In genomic region chr2:43183743-43184142, GRCh38 we compare ENCODE assay signal across 19 cellular contexts. TPM values are rescaled to one million over a fixed set of nuclear protein-coding genes. Genes with fewer than 3 reads are reported as not detected.
A peak's percentile ranks its signal among the peaks of the same experiment; 100 is the strongest.
DNase-seq lines count a peak whose midpoint lies in the region; ATAC-seq and TF ChIP-seq lines count a peak whose summit lies in the region.
"Had no signal": no experiment of that assay in that cellular context is flagged by ENCODE, and none has a peak within 500 bp of the region (broad histone marks: within the 10 kb centered on the region; RNA-seq: fewer than 3 reads in every experiment).

No MANE protein-coding gene starts in this region.

- peaks cover 5% of the 10 kb centered on the region for H3K36me3 Mint-ChIP-seq in stimulated activated naive CD8-positive, alpha-beta T cell treated with anti-CD3 and anti-CD28 coated beads, Interleukin-15, Interleukin-2, amounts not matched to agents 100 ng/mL and 50 ng/mL, for 24 hours (ENCODE audit: low read depth)
- H3K36me3 Mint-ChIP-seq in T-helper 17 cell (ENCODE audit: low read depth), result peaks cover 3% of the 10 kb centered on the region

- no peak overlapping the region for H3K4me3 ChIP-seq in esophagus (ENCODE audit: low read depth in 1 of 2, low read length in 2 of 2)
- H3K4me3 ChIP-seq: ascending aorta, esophagus muscularis mucosa, thyroid gland had no signal

- H3K4me3 Mint-ChIP-seq in stimulated activated naive CD8-positive, alpha-beta T cell treated with anti-CD3 and anti-CD28 coated beads, Interleukin-15, Interleukin-2, amounts not matched to agents 100 ng/mL and 50 ng/mL, for 24 hours, result no peak overlapping the region
- H3K4me3 Mint-ChIP-seq in stimulated activated naive CD8-positive, alpha-beta T cell treated with anti-CD3 and anti-CD28 coated beads, Interleukin-15, amount 100 ng/mL, for 72 hours, result no peak overlapping the region
- no peak overlapping the region for H3K4me3 Mint-ChIP-seq in T-helper 17 cell

- no peak for ATAC-seq in stimulated activated naive CD8-positive, alpha-beta T cell treated with anti-CD3 and anti-CD28 coated beads, Interleukin-15, amount 100 ng/mL, for 72 hours
- ATAC-seq in T-helper 17 cell (no peak), GM18517 (IDR thresholded peaks at IDR 0.05; ENCODE audit: unreplicated experiment) (no peak)
- ATAC-seq: Right ventricle myocardium inferior had no signal

- no peak for TF ChIP-seq CTCF in GM20000 (IDR thresholded peaks at IDR 0.05; ENCODE audit: extremely low read depth, missing control alignments)

- H3K27me3 Mint-ChIP-seq in stimulated activated naive CD8-positive, alpha-beta T cell treated with anti-CD3 and anti-CD28 coated beads, Interleukin-15, Interleukin-2, amounts not matched to agents 100 ng/mL and 50 ng/mL, for 24 hours, result no peaks in the 10 kb centered on the region
- no peaks in the 10 kb centered on the region for H3K27me3 Mint-ChIP-seq in stimulated activated naive CD8-positive, alpha-beta T cell treated with anti-CD3 and anti-CD28 coated beads, Interleukin-15, amount 100 ng/mL, for 72 hours
- no peaks in the 10 kb centered on the region for H3K27me3 Mint-ChIP-seq in T-helper 17 cell
- H3K27me3 Mint-ChIP-seq: CD4-positive, CD25-positive, alpha-beta regulatory T cell; naive B cell had no signal

- H3K4me1 Mint-ChIP-seq in stimulated activated naive CD8-positive, alpha-beta T cell treated with anti-CD3 and anti-CD28 coated beads, Interleukin-15, Interleukin-2, amounts not matched to agents 100 ng/mL and 50 ng/mL, for 24 hours (ENCODE audit: low read depth), result peaks cover 63% of the 10 kb centered on the region
- peaks cover 73% of the 10 kb centered on the region for H3K4me1 Mint-ChIP-seq in stimulated activated naive CD8-positive, alpha-beta T cell treated with anti-CD3 and anti-CD28 coated beads, Interleukin-15, amount 100 ng/mL, for 72 hours
- peaks cover 39% of the 10 kb centered on the region for H3K4me1 Mint-ChIP-seq in T-helper 17 cell

- H3K9me3 ChIP-seq in T-helper 17 cell (ENCODE audit: control insufficient read depth, low read length, poor library complexity, severe bottlenecking) (no peaks in the 10 kb centered on the region), esophagus (ENCODE audit: control insufficient read depth in 2 of 2, insufficient read depth in 1 of 2, low read depth in 1 of 2, low read length in 1 of 2) (no peaks in the 10 kb centered on the region)
- H3K9me3 ChIP-seq: ascending aorta, esophagus muscularis mucosa, thyroid gland had no signal

- peak overlapping the region; percentile 8 for H3K27ac Mint-ChIP-seq in stimulated activated naive CD8-positive, alpha-beta T cell treated with anti-CD3 and anti-CD28 coated beads, Interleukin-15, Interleukin-2, amounts not matched to agents 100 ng/mL and 50 ng/mL, for 24 hours
- no peak overlapping the region for H3K27ac Mint-ChIP-seq in stimulated activated naive CD8-positive, alpha-beta T cell treated with anti-CD3 and anti-CD28 coated beads, Interleukin-15, amount 100 ng/mL, for 72 hours
- H3K27ac Mint-ChIP-seq in T-helper 17 cell, result peak overlapping the region; percentile 93

- DNase-seq in stimulated activated naive CD8-positive, alpha-beta T cell treated with anti-CD3 and anti-CD28 coated beads, Interleukin-15, amount 100 ng/mL, for 72 hours, result no peak
- no peak for DNase-seq in T-helper 17 cell
- no peak for DNase-seq in NCI-H1417 (lab: John Stamatoyannopoulos, UW)
- DNase-seq in GM20000 (ENCODE audit: low spot score), result no peak
- no peak for DNase-seq in GM19240 (ENCODE audit: insufficient read length, low spot score)
- DNase-seq: DMS79 treated with DMSO at 0.1 percent for 48 hours, mesendoderm, naive B cell, NCI-H1436, NCI-H526 treated with DMSO at 0.1 percent for 48 hours, thyroid gland had no signal

- WGBS in esophagus, 2 donors, result 72 to 75% methylated on average over 5 of the region's 5 CpGs

- H3K36me3 ChIP-seq in esophagus (ENCODE audit: control insufficient read depth in 2 of 2, insufficient read depth in 2 of 2, low read length in 1 of 2), result no peaks in the 10 kb centered on the region
- H3K36me3 ChIP-seq: ascending aorta, esophagus muscularis mucosa, thyroid gland had no signal

- peak overlapping the region; percentile 57 to 69 for H3K27ac ChIP-seq in esophagus (ENCODE audit: low read depth in 2 of 2, low read length in 1 of 2)
- H3K27ac ChIP-seq: ascending aorta, esophagus muscularis mucosa, parathyroid adenoma, thyroid gland had no signal

- H3K27me3 ChIP-seq in esophagus (ENCODE audit: control insufficient read depth in 1 of 2, insufficient read depth in 2 of 2, low read length in 2 of 2), result no peaks in the 10 kb centered on the region
- H3K27me3 ChIP-seq: ascending aorta, esophagus muscularis mucosa, thyroid gland had no signal

- no peaks in the 10 kb centered on the region for H3K9me3 Mint-ChIP-seq in stimulated activated naive CD8-positive, alpha-beta T cell treated with anti-CD3 and anti-CD28 coated beads, Interleukin-15, Interleukin-2, amounts not matched to agents 100 ng/mL and 50 ng/mL, for 24 hours
- no peaks in the 10 kb centered on the region for H3K9me3 Mint-ChIP-seq in stimulated activated naive CD8-positive, alpha-beta T cell treated with anti-CD3 and anti-CD28 coated beads, Interleukin-15, amount 100 ng/mL, for 72 hours
- H3K9me3 Mint-ChIP-seq: CD4-positive, CD25-positive, alpha-beta regulatory T cell had no signal

- peaks cover 0 to 15% of the 10 kb centered on the region in 2 donors for H3K4me1 ChIP-seq in esophagus (ENCODE audit: control insufficient read depth in 2 of 2, insufficient read depth in 2 of 2, low read length in 1 of 2)

RNA-seq across cellular contexts. Expression of gene ZFP36L2, which starts 42.7 kb away (rescaled TPM):
- 100 to 1,000 TPM; 501 to 627 TPM for total RNA-seq in T-helper 17 cell
- 10 to 100 TPM; 48.1 to 64.2 TPM for polyA plus RNA-seq in esophagus

Comparison
In these comparisons a context has a peak if more than half of its experiments do, and no peak if none do; other contexts are left out.
1. H3K27ac Mint-ChIP-seq: peak in stimulated activated naive CD8-positive, alpha-beta T cell treated with anti-CD3 and anti-CD28 coated beads, Interleukin-15, Interleukin-2, amounts not matched to agents 100 ng/mL and 50 ng/mL, for 24 hours (single experiment) and T-helper 17 cell (single experiment); none in stimulated activated naive CD8-positive, alpha-beta T cell treated with anti-CD3 and anti-CD28 coated beads, Interleukin-15, amount 100 ng/mL, for 72 hours (0 of 2).